1 cellular context compared by ENCODE assay signal in the genomic region with DNA sequence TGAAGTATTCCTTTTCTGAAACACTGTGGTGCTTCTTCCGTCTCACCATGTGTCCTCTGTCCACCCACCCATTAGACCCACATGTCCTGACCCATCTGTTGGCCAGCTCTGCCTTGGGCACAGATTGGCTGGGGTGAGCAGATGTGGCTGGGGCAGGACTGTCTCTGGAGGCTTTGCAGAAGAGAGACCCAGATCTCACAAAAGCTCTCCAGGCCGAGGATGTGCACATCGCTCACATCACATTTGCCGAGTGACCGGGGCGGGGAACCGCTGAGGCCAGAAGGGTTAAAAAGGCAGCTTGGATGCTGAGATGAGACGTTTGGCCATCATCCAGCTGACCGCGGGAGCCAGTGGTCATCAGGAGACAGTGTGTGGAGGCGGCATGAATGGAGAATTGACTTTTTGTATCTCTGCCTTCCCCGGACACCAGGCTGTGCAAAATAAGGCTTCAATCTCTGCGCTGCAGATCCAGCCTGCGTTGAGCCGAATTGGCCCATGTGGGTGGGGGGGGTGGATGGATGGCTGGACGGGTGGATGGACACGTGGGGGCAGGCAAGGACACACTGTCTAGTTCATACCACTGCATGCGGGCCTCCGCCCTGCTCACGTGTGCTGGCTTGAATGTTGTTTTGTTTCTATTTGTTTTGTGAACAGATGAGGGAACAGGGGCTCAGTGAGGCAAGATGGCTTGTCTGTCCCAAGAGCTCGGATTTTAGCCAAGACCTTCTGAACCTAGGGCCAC.
TF ChIP-seq lines count a peak whose summit lies in the region.

No MANE protein-coding gene starts in this region.

TF ChIP-seq in HepG2, 621 proteins besides CTCF, POLR2A, EP300 and RAD21:
- TF ChIP-seq ZNF740 (CRISPR knock-in tag; IDR thresholded peaks at IDR 0.05): peak; percentile 66; the same call in 1 of the 2 replicates
- peak; percentile 69 for TF ChIP-seq BHLHE40 (IDR thresholded peaks at IDR 0.05; ENCODE audit: low read length)
- 0 out of 2 replicates have a peak, but pooled peaks have one; percentile 23 for TF ChIP-seq USF2 (IDR thresholded peaks at IDR 0.05; ENCODE audit: low read depth, low read length)
- no peak for TF ChIP-seq USF2 (CRISPR knock-in tag; IDR thresholded peaks at IDR 0.05; ENCODE audit: borderline replicate concordance)
- TF ChIP-seq, protein P1, sequence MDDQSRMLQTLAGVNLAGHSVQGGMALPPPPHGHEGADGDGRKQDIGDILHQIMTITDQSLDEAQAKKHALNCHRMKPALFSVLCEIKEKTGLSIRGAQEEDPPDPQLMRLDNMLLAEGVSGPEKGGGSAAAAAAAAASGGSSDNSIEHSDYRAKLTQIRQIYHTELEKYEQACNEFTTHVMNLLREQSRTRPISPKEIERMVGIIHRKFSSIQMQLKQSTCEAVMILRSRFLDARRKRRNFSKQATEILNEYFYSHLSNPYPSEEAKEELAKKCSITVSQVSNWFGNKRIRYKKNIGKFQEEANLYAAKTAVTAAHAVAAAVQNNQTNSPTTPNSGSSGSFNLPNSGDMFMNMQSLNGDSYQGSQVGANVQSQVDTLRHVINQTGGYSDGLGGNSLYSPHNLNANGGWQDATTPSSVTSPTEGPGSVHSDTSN (CRISPR knock-in tag; IDR thresholded peaks at IDR 0.05; ENCODE audit: borderline replicate concordance): no peak
- TF ChIP-seq, protein P2, sequence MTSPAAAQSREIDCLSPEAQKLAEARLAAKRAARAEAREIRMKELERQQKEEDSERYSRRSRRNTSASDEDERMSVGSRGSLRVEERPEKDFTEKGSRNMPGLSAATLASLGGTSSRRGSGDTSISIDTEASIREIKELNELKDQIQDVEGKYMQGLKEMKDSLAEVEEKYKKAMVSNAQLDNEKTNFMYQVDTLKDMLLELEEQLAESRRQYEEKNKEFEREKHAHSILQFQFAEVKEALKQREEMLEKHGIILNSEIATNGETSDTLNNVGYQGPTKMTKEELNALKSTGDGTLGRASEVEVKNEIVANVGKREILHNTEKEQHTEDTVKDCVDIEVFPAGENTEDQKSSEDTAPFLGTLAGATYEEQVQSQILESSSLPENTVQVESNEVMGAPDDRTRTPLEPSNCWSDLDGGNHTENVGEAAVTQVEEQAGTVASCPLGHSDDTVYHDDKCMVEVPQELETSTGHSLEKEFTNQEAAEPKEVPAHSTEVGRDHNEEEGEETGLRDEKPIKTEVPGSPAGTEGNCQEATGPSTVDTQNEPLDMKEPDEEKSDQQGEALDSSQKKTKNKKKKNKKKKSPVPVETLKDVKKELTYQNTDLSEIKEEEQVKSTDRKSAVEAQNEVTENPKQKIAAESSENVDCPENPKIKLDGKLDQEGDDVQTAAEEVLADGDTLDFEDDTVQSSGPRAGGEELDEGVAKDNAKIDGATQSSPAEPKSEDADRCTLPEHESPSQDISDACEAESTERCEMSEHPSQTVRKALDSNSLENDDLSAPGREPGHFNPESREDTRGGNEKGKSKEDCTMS (CRISPR knock-in tag; conservative IDR thresholded peaks at IDR 0.05): no peak
- no peak for TF ChIP-seq IRF2 (CRISPR knock-in tag; IDR thresholded peaks at IDR 0.05)
- TF ChIP-seq MNT (IDR thresholded peaks at IDR 0.05): peak; percentile 52
- TF ChIP-seq NFKB2 (CRISPR knock-in tag; IDR thresholded peaks at IDR 0.05; ENCODE audit: borderline replicate concordance): no peak
- no peak for TF ChIP-seq ZNF296 (CRISPR knock-in tag; conservative IDR thresholded peaks at IDR 0.05)
